ENCODE assay signal across 8 cellular contexts in the genomic region with DNA sequence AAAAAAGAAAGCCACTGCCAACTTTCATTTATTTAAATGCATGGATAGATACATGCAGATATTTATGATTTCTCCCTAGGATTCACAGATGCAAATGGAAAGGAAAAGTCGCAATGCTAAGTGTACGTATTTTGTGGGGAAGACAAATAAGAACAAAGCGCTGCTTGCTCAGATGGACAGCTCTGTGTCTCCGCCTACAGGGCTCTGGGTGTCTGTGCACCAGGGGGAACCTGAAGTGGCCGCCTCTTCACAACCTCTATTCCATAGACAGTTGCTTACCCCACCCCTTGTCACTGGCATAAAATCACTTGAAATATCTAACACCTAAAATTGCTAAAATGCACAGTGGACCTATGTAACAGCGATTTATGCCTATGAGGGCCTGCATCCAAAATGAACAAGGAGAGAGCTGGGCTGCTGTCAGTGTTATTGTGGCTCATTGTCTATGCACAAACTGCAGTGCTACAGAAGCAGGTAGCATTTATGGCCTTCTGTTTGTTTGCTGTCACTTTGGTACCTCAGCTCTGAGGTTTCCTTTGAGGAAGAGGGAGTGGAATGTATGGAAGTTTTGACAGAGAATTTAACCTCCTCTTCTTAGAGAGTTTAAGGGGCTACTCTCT. TPM values are rescaled to one million over a fixed set of nuclear protein-coding genes. Genes with fewer than 3 reads are reported as not detected.
A peak's percentile ranks its signal among the peaks of the same experiment; 100 is the strongest.
DNase-seq lines count a peak whose midpoint lies in the region; ATAC-seq and TF ChIP-seq lines count a peak whose summit lies in the region.

No MANE protein-coding gene starts in this region.

- no peak overlapping the region for H3K4ac ChIP-seq in H9 (ENCODE audit: low read depth, low read length)

- DNase-seq in DMS53 treated with DMSO at 0.1 percent for 48 hours (lab: John Stamatoyannopoulos, UW; ENCODE audit: unreplicated experiment): peak; percentile 12
- peak; percentile 50 for DNase-seq in H9
- DNase-seq in NOMO-1 treated with DMSO at 0.1 percent for 48 hours (lab: John Stamatoyannopoulos, UW; ENCODE audit: unreplicated experiment): peak; percentile 23
- peak; percentile 50 for DNase-seq in activated T-cell treated with anti-CD3 and anti-CD28 coated beads, Interleukin-2, amount 50 U/mL, for 24 hours
- peak; percentile 40 for DNase-seq in fibroblast of pulmonary artery (ENCODE audit: low read depth)
- peak; percentile 2 for DNase-seq in putamen (ENCODE audit: low spot score)

- no peak overlapping the region for H3T11ph ChIP-seq in H9 (ENCODE audit: low read length)

- TF ChIP-seq CTCF in H9 (conservative IDR thresholded peaks at IDR 0.05) (peak; percentile 74), fibroblast of pulmonary artery (IDR thresholded peaks at IDR 0.05; ENCODE audit: low read length, missing control alignments) (peak; percentile 68)

- no peak overlapping the region for H2BK20ac ChIP-seq in H9 (ENCODE audit: low read depth, low read length, poor library complexity, severe bottlenecking)

- H3K9ac ChIP-seq in H9 (ENCODE audit: extremely low read depth, insufficient read length, low read length): no peak overlapping the region

- H3K14ac ChIP-seq in H9 (ENCODE audit: insufficient read depth, low read length): no peak overlapping the region

- H3K27me3 ChIP-seq in H9 (ENCODE audit: insufficient read depth, low read length): no peaks in the 10 kb centered on the region

- no peaks in the 10 kb centered on the region for H4K20me1 ChIP-seq in H9 (ENCODE audit: control insufficient read depth, insufficient read depth, insufficient read length)

- WGBS in H9 (ENCODE audit: extremely low coverage, insufficient read length, low lambda C conversion rate): no CpG with 5 or more reads among the region's 6 CpGs

- no peak overlapping the region for H3K56ac ChIP-seq in H9 (ENCODE audit: insufficient read length, low read depth, low read length)

- H2AFZ ChIP-seq in H9 (ENCODE audit: low read length): no peak overlapping the region

- H3K36me3 Mint-ChIP-seq in H9 (ENCODE audit: insufficient read depth in 1 of 3, low read depth in 3 of 3): no peaks in the 10 kb centered on the region
- no peaks in the 10 kb centered on the region for H3K36me3 Mint-ChIP-seq in activated T-cell treated with anti-CD3 and anti-CD28 coated beads, Interleukin-2, amount 50 U/mL, for 24 hours (ENCODE audit: low read depth)

- H2BK12ac ChIP-seq in H9 (ENCODE audit: insufficient read length, low read depth, low read length): no peak overlapping the region

- H3K23me2 ChIP-seq in H9 (ENCODE audit: insufficient read length, low read depth, low read length, poor library complexity, severe bottlenecking): no peaks in the 10 kb centered on the region

- no peak overlapping the region for H3K18ac ChIP-seq in H9 (ENCODE audit: insufficient read length, low read depth, low read length)

- no peak overlapping the region for H3K27ac ChIP-seq in H9 (ENCODE audit: insufficient read length, low read depth, low read length)

- peaks cover 36% of the 10 kb centered on the region for H3K9me3 ChIP-seq in H9 (ENCODE audit: control insufficient read depth, low read depth, low read length)

- H3K27ac Mint-ChIP-seq in H9: no peak overlapping the region
- no peak overlapping the region for H3K27ac Mint-ChIP-seq in activated T-cell treated with anti-CD3 and anti-CD28 coated beads, Interleukin-2, amount 50 U/mL, for 24 hours

- no peak overlapping the region for H3K4me2 ChIP-seq in H9 (ENCODE audit: insufficient read depth, insufficient read length, low read length)

- H2BK5ac ChIP-seq in H9 (ENCODE audit: insufficient read length, low read length): no peak overlapping the region

- H3K27me3 Mint-ChIP-seq in H9 (ENCODE audit: low read depth): no peaks in the 10 kb centered on the region
- H3K27me3 Mint-ChIP-seq in activated T-cell treated with anti-CD3 and anti-CD28 coated beads, Interleukin-2, amount 50 U/mL, for 24 hours: peaks cover 67% of the 10 kb centered on the region

- no peak overlapping the region for H2BK15ac ChIP-seq in H9 (ENCODE audit: low read depth, low read length)

- H3K79me2 ChIP-seq in H9 (ENCODE audit: insufficient read depth, low read length): no peaks in the 10 kb centered on the region

- peaks cover 3 to 4% of the 10 kb centered on the region in 2 experiments; a peak in 1 of 4 replicates for H3K4me1 Mint-ChIP-seq in H9
- peaks cover 1% of the 10 kb centered on the region for H3K4me1 Mint-ChIP-seq in activated T-cell treated with anti-CD3 and anti-CD28 coated beads, Interleukin-2, amount 50 U/mL, for 24 hours (ENCODE audit: low read depth)

- no peak overlapping the region for H2AK5ac ChIP-seq in H9 (ENCODE audit: insufficient read length, low read length)

- H3K9me3 Mint-ChIP-seq in H9: peaks cover 61 to 69% of the 10 kb centered on the region in 2 experiments
- no peaks in the 10 kb centered on the region for H3K9me3 Mint-ChIP-seq in activated T-cell treated with anti-CD3 and anti-CD28 coated beads, Interleukin-2, amount 50 U/mL, for 24 hours

- H3K4me3 ChIP-seq in fibroblast of pulmonary artery (replicated peaks; ENCODE audit: low read depth, low read length): no peak overlapping the region

- no peaks in the 10 kb centered on the region for H3K4me1 ChIP-seq in H9 (ENCODE audit: insufficient read depth, low read length)

- H3K4me3 Mint-ChIP-seq in H9: no peak overlapping the region
- H3K4me3 Mint-ChIP-seq in activated T-cell treated with anti-CD3 and anti-CD28 coated beads, Interleukin-2, amount 50 U/mL, for 24 hours: no peak overlapping the region

- H4K8ac ChIP-seq in H9 (replicated peaks; ENCODE audit: insufficient read length, low read depth, low read length): no peak overlapping the region

- no peaks in the 10 kb centered on the region for H3K79me1 ChIP-seq in H9 (ENCODE audit: insufficient read depth, low read depth, low read length, poor library complexity, severe bottlenecking)

- no peak overlapping the region for H2BK120ac ChIP-seq in H9 (ENCODE audit: low read depth, low read length, poor library complexity, severe bottlenecking)

- H4K5ac ChIP-seq in H9 (ENCODE audit: insufficient read length, low read depth, low read length): no peak overlapping the region

- H3K23ac ChIP-seq in H9 (ENCODE audit: insufficient read length, low read depth, low read length): no peak overlapping the region

- no peak overlapping the region for H4K91ac ChIP-seq in H9 (ENCODE audit: insufficient read length, low read depth, low read length)

- ATAC-seq in HG02571 (IDR thresholded peaks at IDR 0.05; ENCODE audit: unreplicated experiment) (no peak), HG03460 (IDR thresholded peaks at IDR 0.05; ENCODE audit: unreplicated experiment) (no peak)

RNA-seq across cellular contexts. Expression of a gene that starts 58.6 kb away (rescaled TPM):
- total RNA-seq in H9 (2021): not detected in 2 replicates
